Comparison of ENCODE assay signal across 21 cellular contexts in genomic region chr12:65215449-65215848, GRCh38.
"Had no signal": no experiment of that assay in that cellular context is flagged by ENCODE, and none has a peak within 500 bp of the region (broad histone marks: within the 10 kb centered on the region; RNA-seq: fewer than 3 reads in every experiment).

No MANE protein-coding gene starts in this region.

- H3K4me3 ChIP-seq: left lung, lower lobe of right lung, right atrium auricular region, SK-N-MC, smooth muscle cell, tibial nerve had no signal

- H3K4me3 Mint-ChIP-seq: activated CD4-positive, alpha-beta T cell treated with anti-CD3 and anti-CD28 coated beads, Interleukin-2, amount 10 ng/mL, durations not matched to agents 7 days and 5 days; activated CD8-positive, alpha-beta T cell treated with anti-CD3 and anti-CD28 coated beads for 36 hours had no signal

- H3K4me1 ChIP-seq: lower lobe of right lung, parathyroid adenoma had no signal

- H3K27me3 Mint-ChIP-seq: activated CD4-positive, alpha-beta T cell treated with anti-CD3 and anti-CD28 coated beads, Interleukin-2, amount 10 ng/mL, durations not matched to agents 7 days and 5 days; activated CD8-positive, alpha-beta T cell treated with anti-CD3 and anti-CD28 coated beads for 36 hours had no signal

- ATAC-seq: activated CD8-positive, alpha-beta T cell treated with anti-CD3 and anti-CD28 coated beads for 36 hours; left lung; lower lobe of right lung had no signal

- DNase-seq: activated CD4-positive, alpha-beta T cell treated with anti-CD3 and anti-CD28 coated beads for 1 hour; activated CD4-positive, alpha-beta T cell treated with anti-CD3 and anti-CD28 coated beads, Interleukin-2, amount 10 ng/mL, durations not matched to agents 7 days and 5 days; activated CD8-positive, alpha-beta T cell treated with anti-CD3 and anti-CD28 coated beads for 36 hours; activated naive CD4-positive, alpha-beta T cell; activated T-cell treated with anti-CD3 and anti-CD28 coated beads, Interleukin-2, amount 50 U/mL, for 48 hours; amygdala; central memory CD4-positive, alpha-beta T cell; head of caudate nucleus; kidney glomerular epithelial cell; left lung; lower lobe of right lung; mesendoderm; stimulated activated CD4-positive, alpha-beta T cell treated with anti-CD3 and anti-CD28 coated beads, Interleukin-1b, Interleukin-23, amount 100 ng/mL, for 48 hours; stimulated activated naive CD4-positive, alpha-beta T cell; SW 1271; T-helper 2 cell had no signal

- H3K27ac ChIP-seq: left lung, lower lobe of right lung, parathyroid adenoma, right atrium auricular region, SK-N-MC, tibial nerve had no signal

- H3K27ac Mint-ChIP-seq: activated CD4-positive, alpha-beta T cell treated with anti-CD3 and anti-CD28 coated beads, Interleukin-2, amount 10 ng/mL, durations not matched to agents 7 days and 5 days; activated CD8-positive, alpha-beta T cell treated with anti-CD3 and anti-CD28 coated beads for 36 hours had no signal

- H3K27me3 ChIP-seq: left lung, right atrium auricular region, tibial nerve had no signal
